Comparison of ENCODE assay signal across 14 cellular contexts in genomic region chr22:25627271-25627848, GRCh38.
DNase-seq lines count a peak whose midpoint lies in the region; ATAC-seq lines count a peak whose summit lies in the region.
"Had no signal": no experiment of that assay in that cellular context is flagged by ENCODE, and none has a peak within 500 bp of the region (broad histone marks: within the 10 kb centered on the region; RNA-seq: fewer than 3 reads in every experiment).

No MANE protein-coding gene starts in this region.

- H3K4me1 ChIP-seq in BLaER1 (peaks cover 23% of the 10 kb centered on the region), SJCRH30 (peaks cover 70% of the 10 kb centered on the region)
- H3K4me1 ChIP-seq: colonic mucosa had no signal

- H3K27me3 ChIP-seq in BLaER1 (no peaks in the 10 kb centered on the region), SJCRH30 (no peaks in the 10 kb centered on the region)
- H3K27me3 ChIP-seq: colonic mucosa, heart left ventricle had no signal

- peak overlapping the region; percentile 43; the same call in 1 of the 2 replicates for H3K27ac ChIP-seq in BLaER1
- H3K27ac ChIP-seq in SJCRH30, result peak overlapping the region; percentile 16
- H3K27ac ChIP-seq: colonic mucosa, RWPE1 had no signal

- ATAC-seq in HG02798 (IDR thresholded peaks at IDR 0.05; ENCODE audit: poor library complexity, unreplicated experiment), result no peak
- ATAC-seq: heart left ventricle had no signal

- H4K20me1 ChIP-seq in BLaER1, result peaks cover 90% of the 10 kb centered on the region

- no peak overlapping the region for H3K9ac ChIP-seq in BLaER1

- peak overlapping the region; percentile 65 for H3K4me2 ChIP-seq in BLaER1

- H3K36me3 ChIP-seq in BLaER1 (peaks cover 19% of the 10 kb centered on the region), SJCRH30 (peaks cover 2% of the 10 kb centered on the region; the same call in 1 of the 2 replicates)
- H3K36me3 ChIP-seq: colonic mucosa had no signal

- no peak overlapping the region for H3K4me3 ChIP-seq in BLaER1
- no peak overlapping the region for H3K4me3 ChIP-seq in SJCRH30
- H3K4me3 ChIP-seq: colonic mucosa, heart left ventricle had no signal

- in situ Hi-C loops in ACHN (cut with HindIII; ENCODE audit: low pct_ligation_motif_present, low pct_unique_long_range_greater_than_20kb, low sequenced_read_pairs), result no loop called here

- DNase-seq in Kasumi-1 (lab: John Stamatoyannopoulos, UW) (peak; percentile 58 to 84), SJCRH30 (peak; percentile 63 to 89), globus pallidus (ENCODE audit: low spot score) (peak; percentile 15), ACHN (no peak), activated T-cell treated with anti-CD3 and anti-CD28 coated beads for 4 hours (no peak), UCSD-AML1 (lab: John Stamatoyannopoulos, UW; ENCODE audit: unreplicated experiment) (no peak)
- DNase-seq: activated CD4-positive, alpha-beta T cell treated with anti-CD3 and anti-CD28 coated beads, Interleukin-2, amount 10 ng/mL, durations not matched to agents 7 days and 5 days; CD4-positive, alpha-beta memory T cell; colonic mucosa; GOT3; heart left ventricle had no signal

- H3K9me3 ChIP-seq in BLaER1 (no peaks in the 10 kb centered on the region), SJCRH30 (replicated peaks) (no peaks in the 10 kb centered on the region)
- H3K9me3 ChIP-seq: colonic mucosa, heart left ventricle had no signal

Comparison
In these comparisons a context has a peak if more than half of its experiments do, and no peak if none do; other contexts are left out.
1. DNase-seq: peak in Kasumi-1 (2 of 2), SJCRH30 (2 of 2) and globus pallidus (single experiment); none in ACHN (single experiment), activated T-cell treated with anti-CD3 and anti-CD28 coated beads for 4 hours (single experiment) and UCSD-AML1 (single experiment).